ENCODE assay signal across 1 cellular context in the genomic region with DNA sequence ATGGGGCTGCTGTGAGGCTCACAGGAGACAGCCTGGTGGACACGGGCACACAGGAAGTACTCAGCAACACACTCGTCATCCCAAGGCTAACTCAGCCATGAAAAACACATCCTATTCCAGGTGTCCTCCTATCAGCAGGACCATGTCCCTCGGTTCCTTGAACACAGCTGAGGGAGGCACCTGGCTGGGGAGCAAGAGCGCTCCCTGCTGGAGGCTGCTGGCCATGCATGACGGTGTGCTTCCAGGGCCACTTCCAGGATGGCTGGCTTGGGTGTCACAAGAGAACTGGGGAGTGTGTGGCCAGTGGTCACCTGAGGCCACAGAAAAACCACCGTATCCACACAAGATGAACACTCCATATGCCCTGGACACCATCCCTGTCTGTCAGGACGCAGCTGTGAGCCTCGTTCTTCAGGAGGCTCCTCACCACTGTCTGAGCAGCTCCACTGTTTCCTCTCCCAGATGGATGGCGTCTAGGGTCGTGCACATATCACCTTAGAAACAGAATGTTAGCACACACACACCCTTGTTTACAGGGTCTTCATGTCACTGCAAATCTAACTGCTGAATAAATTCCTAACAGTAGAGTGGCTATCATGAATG.
A peak's percentile ranks its signal among the peaks of the same experiment; 100 is the strongest.
TF ChIP-seq lines count a peak whose summit lies in the region.

No MANE protein-coding gene starts in this region.

TF ChIP-seq in HepG2, 621 proteins besides CTCF, POLR2A, EP300 and RAD21 (continued from another document and continues in another):
- TF ChIP-seq, protein P1, sequence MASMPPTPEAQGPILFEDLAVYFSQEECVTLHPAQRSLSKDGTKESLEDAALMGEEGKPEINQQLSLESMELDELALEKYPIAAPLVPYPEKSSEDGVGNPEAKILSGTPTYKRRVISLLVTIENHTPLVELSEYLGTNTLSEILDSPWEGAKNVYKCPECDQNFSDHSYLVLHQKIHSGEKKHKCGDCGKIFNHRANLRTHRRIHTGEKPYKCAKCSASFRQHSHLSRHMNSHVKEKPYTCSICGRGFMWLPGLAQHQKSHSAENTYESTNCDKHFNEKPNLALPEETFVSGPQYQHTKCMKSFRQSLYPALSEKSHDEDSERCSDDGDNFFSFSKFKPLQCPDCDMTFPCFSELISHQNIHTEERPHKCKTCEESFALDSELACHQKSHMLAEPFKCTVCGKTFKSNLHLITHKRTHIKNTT (CRISPR knock-in tag; IDR thresholded peaks at IDR 0.05): no peak
- TF ChIP-seq NCOA5 (CRISPR knock-in tag; IDR thresholded peaks at IDR 0.05): no peak
- TF ChIP-seq ZNF850 (CRISPR knock-in tag; conservative IDR thresholded peaks at IDR 0.05): no peak
- TF ChIP-seq ZNF224 (CRISPR knock-in tag; IDR thresholded peaks at IDR 0.05): no peak
- TF ChIP-seq XRCC5 (optimal IDR thresholded peaks at IDR 0.05; ENCODE audit: low read length): peak; percentile 57
- TF ChIP-seq SAP130 (CRISPR knock-in tag; IDR thresholded peaks at IDR 0.05; ENCODE audit: low read depth): peak; percentile 49; the same call in 1 of the 2 replicates
- 0 out of 2 replicates have a peak, but pooled peaks have one; percentile 32 for TF ChIP-seq ZNF263 (CRISPR knock-in tag; IDR thresholded peaks at IDR 0.05)
- peak; percentile 54; the same call in 1 of the 2 replicates for TF ChIP-seq MIER3 (CRISPR knock-in tag; IDR thresholded peaks at IDR 0.05; ENCODE audit: borderline replicate concordance)
- 0 out of 2 replicates have a peak, but pooled peaks have one; percentile 45 for TF ChIP-seq ZNF331 (CRISPR knock-in tag; IDR thresholded peaks at IDR 0.05)
- TF ChIP-seq, protein P2, sequence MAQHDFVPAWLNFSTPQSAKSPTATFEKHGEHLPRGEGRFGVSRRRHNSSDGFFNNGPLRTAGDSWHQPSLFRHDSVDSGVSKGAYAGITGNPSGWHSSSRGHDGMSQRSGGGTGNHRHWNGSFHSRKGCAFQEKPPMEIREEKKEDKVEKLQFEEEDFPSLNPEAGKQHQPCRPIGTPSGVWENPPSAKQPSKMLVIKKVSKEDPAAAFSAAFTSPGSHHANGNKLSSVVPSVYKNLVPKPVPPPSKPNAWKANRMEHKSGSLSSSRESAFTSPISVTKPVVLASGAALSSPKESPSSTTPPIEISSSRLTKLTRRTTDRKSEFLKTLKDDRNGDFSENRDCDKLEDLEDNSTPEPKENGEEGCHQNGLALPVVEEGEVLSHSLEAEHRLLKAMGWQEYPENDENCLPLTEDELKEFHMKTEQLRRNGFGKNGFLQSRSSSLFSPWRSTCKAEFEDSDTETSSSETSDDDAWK (CRISPR knock-in tag; IDR thresholded peaks at IDR 0.05): no peak
- peak; percentile 56 for TF ChIP-seq ERF (CRISPR knock-in tag; IDR thresholded peaks at IDR 0.05)
- no peak for TF ChIP-seq ZNF878 (CRISPR knock-in tag; IDR thresholded peaks at IDR 0.05)
- TF ChIP-seq HDAC1 (CRISPR knock-in tag; IDR thresholded peaks at IDR 0.05): no peak
- no peak for TF ChIP-seq MEIS2 (CRISPR knock-in tag; IDR thresholded peaks at IDR 0.05)
- TF ChIP-seq CENPX (CRISPR knock-in tag; IDR thresholded peaks at IDR 0.05): no peak
- peak; percentile 28; the same call in 1 of the 2 replicates for TF ChIP-seq ZNF598 (CRISPR knock-in tag; IDR thresholded peaks at IDR 0.05; ENCODE audit: borderline replicate concordance)
- TF ChIP-seq, protein P3, sequence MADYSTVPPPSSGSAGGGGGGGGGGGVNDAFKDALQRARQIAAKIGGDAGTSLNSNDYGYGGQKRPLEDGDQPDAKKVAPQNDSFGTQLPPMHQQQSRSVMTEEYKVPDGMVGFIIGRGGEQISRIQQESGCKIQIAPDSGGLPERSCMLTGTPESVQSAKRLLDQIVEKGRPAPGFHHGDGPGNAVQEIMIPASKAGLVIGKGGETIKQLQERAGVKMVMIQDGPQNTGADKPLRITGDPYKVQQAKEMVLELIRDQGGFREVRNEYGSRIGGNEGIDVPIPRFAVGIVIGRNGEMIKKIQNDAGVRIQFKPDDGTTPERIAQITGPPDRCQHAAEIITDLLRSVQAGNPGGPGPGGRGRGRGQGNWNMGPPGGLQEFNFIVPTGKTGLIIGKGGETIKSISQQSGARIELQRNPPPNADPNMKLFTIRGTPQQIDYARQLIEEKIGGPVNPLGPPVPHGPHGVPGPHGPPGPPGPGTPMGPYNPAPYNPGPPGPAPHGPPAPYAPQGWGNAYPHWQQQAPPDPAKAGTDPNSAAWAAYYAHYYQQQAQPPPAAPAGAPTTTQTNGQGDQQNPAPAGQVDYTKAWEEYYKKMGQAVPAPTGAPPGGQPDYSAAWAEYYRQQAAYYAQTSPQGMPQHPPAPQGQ (CRISPR knock-in tag; IDR thresholded peaks at IDR 0.05; ENCODE audit: borderline replicate concordance): no peak
- TF ChIP-seq, protein P4, sequence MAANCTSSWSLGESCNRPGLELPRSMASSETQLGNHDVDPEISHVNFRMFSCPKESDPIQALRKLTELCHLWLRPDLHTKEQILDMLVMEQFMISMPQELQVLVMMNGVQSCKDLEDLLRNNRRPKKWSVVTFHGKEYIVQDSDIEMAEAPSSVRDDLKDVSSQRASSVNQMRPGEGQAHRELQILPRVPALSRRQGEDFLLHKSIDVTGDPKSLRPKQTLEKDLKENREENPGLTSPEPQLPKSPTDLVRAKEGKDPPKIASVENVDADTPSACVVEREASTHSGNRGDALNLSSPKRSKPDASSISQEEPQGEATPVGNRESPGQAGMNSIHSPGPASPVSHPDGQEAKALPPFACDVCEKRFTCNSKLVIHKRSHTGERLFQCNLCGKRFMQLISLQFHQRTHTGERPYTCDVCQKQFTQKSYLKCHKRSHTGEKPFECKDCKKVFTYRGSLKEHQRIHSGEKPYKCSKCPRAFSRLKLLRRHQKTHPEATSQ (CRISPR knock-in tag; IDR thresholded peaks at IDR 0.05; ENCODE audit: borderline replicate concordance): no peak
- TF ChIP-seq ARID2 (CRISPR knock-in tag; IDR thresholded peaks at IDR 0.05; ENCODE audit: borderline replicate concordance): no peak
- TF ChIP-seq DMAP1 (CRISPR knock-in tag; IDR thresholded peaks at IDR 0.05): no peak
- TF ChIP-seq NR2F6 (IDR thresholded peaks at IDR 0.05): no peak
- peak; percentile 48; the same call in 1 of the 2 replicates for TF ChIP-seq NR2F6 (CRISPR knock-in tag; IDR thresholded peaks at IDR 0.05)
- TF ChIP-seq NR3C1 (CRISPR knock-in tag; IDR thresholded peaks at IDR 0.05): no peak
- TF ChIP-seq, protein P5, sequence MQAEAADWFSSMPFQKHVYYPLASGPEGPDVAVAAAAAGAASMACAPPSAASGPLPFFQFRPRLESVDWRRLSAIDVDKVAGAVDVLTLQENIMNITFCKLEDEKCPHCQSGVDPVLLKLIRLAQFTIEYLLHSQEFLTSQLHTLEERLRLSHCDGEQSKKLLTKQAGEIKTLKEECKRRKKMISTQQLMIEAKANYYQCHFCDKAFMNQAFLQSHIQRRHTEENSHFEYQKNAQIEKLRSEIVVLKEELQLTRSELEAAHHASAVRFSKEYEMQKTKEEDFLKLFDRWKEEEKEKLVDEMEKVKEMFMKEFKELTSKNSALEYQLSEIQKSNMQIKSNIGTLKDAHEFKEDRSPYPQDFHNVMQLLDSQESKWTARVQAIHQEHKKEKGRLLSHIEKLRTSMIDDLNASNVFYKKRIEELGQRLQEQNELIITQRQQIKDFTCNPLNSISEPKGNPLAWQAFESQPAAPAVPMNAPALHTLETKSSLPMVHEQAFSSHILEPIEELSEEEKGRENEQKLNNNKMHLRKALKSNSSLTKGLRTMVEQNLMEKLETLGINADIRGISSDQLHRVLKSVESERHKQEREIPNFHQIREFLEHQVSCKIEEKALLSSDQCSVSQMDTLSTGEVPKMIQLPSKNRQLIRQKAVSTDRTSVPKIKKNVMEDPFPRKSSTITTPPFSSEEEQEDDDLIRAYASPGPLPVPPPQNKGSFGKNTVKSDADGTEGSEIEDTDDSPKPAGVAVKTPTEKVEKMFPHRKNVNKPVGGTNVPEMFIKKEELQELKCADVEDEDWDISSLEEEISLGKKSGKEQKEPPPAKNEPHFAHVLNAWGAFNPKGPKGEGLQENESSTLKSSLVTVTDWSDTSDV (CRISPR knock-in tag; IDR thresholded peaks at IDR 0.05): no peak
- TF ChIP-seq, protein P6, sequence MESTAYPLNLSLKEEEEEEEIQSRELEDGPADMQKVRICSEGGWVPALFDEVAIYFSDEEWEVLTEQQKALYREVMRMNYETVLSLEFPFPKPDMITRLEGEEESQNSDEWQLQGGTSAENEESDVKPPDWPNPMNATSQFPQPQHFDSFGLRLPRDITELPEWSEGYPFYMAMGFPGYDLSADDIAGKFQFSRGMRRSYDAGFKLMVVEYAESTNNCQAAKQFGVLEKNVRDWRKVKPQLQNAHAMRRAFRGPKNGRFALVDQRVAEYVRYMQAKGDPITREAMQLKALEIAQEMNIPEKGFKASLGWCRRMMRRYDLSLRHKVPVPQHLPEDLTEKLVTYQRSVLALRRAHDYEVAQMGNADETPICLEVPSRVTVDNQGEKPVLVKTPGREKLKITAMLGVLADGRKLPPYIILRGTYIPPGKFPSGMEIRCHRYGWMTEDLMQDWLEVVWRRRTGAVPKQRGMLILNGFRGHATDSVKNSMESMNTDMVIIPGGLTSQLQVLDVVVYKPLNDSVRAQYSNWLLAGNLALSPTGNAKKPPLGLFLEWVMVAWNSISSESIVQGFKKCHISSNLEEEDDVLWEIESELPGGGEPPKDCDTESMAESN (CRISPR knock-in tag; conservative IDR thresholded peaks at IDR 0.05): peak; percentile 55; the same call in 1 of the 2 replicates
- no peak for TF ChIP-seq MAFF (IDR thresholded peaks at IDR 0.05; ENCODE audit: low read depth, low read length)
- TF ChIP-seq, protein P7, sequence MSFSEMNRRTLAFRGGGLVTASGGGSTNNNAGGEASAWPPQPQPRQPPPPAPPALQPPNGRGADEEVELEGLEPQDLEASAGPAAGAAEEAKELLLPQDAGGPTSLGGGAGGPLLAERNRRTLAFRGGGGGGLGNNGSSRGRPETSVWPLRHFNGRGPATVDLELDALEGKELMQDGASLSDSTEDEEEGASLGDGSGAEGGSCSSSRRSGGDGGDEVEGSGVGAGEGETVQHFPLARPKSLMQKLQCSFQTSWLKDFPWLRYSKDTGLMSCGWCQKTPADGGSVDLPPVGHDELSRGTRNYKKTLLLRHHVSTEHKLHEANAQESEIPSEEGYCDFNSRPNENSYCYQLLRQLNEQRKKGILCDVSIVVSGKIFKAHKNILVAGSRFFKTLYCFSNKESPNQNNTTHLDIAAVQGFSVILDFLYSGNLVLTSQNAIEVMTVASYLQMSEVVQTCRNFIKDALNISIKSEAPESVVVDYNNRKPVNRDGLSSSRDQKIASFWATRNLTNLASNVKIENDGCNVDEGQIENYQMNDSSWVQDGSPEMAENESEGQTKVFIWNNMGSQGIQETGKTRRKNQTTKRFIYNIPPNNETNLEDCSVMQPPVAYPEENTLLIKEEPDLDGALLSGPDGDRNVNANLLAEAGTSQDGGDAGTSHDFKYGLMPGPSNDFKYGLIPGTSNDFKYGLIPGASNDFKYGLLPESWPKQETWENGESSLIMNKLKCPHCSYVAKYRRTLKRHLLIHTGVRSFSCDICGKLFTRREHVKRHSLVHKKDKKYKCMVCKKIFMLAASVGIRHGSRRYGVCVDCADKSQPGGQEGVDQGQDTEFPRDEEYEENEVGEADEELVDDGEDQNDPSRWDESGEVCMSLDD (CRISPR knock-in tag; IDR thresholded peaks at IDR 0.05; ENCODE audit: borderline replicate concordance): no peak
- TF ChIP-seq BCL6 (CRISPR knock-in tag; IDR thresholded peaks at IDR 0.05): no peak
- no peak for TF ChIP-seq ZNF552 (CRISPR knock-in tag; IDR thresholded peaks at IDR 0.05; ENCODE audit: borderline replicate concordance)
- TF ChIP-seq HOXA3 (CRISPR knock-in tag; IDR thresholded peaks at IDR 0.05): no peak
- TF ChIP-seq, protein P8, sequence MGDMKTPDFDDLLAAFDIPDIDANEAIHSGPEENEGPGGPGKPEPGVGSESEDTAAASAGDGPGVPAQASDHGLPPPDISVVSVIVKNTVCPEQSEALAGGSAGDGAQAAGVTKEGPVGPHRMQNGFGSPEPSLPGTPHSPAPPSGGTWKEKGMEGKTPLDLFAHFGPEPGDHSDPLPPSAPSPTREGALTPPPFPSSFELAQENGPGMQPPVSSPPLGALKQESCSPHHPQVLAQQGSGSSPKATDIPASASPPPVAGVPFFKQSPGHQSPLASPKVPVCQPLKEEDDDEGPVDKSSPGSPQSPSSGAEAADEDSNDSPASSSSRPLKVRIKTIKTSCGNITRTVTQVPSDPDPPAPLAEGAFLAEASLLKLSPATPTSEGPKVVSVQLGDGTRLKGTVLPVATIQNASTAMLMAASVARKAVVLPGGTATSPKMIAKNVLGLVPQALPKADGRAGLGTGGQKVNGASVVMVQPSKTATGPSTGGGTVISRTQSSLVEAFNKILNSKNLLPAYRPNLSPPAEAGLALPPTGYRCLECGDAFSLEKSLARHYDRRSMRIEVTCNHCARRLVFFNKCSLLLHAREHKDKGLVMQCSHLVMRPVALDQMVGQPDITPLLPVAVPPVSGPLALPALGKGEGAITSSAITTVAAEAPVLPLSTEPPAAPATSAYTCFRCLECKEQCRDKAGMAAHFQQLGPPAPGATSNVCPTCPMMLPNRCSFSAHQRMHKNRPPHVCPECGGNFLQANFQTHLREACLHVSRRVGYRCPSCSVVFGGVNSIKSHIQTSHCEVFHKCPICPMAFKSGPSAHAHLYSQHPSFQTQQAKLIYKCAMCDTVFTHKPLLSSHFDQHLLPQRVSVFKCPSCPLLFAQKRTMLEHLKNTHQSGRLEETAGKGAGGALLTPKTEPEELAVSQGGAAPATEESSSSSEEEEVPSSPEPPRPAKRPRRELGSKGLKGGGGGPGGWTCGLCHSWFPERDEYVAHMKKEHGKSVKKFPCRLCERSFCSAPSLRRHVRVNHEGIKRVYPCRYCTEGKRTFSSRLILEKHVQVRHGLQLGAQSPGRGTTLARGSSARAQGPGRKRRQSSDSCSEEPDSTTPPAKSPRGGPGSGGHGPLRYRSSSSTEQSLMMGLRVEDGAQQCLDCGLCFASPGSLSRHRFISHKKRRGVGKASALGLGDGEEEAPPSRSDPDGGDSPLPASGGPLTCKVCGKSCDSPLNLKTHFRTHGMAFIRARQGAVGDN (CRISPR knock-in tag; IDR thresholded peaks at IDR 0.05): peak; percentile 61
- TF ChIP-seq FOXA3 (CRISPR knock-in tag; IDR thresholded peaks at IDR 0.05): peak; percentile 30; the same call in 1 of the 2 replicates
- TF ChIP-seq, protein P9, sequence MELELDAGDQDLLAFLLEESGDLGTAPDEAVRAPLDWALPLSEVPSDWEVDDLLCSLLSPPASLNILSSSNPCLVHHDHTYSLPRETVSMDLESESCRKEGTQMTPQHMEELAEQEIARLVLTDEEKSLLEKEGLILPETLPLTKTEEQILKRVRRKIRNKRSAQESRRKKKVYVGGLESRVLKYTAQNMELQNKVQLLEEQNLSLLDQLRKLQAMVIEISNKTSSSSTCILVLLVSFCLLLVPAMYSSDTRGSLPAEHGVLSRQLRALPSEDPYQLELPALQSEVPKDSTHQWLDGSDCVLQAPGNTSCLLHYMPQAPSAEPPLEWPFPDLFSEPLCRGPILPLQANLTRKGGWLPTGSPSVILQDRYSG (CRISPR knock-in tag; IDR thresholded peaks at IDR 0.05): no peak
- peak; percentile 47; the same call in 1 of the 2 replicates for TF ChIP-seq ZBTB7A (CRISPR knock-in tag; IDR thresholded peaks at IDR 0.05)
- TF ChIP-seq HNRNPK (IDR thresholded peaks at IDR 0.05; ENCODE audit: low read depth, low read length, poor library complexity, severe bottlenecking): no peak
- peak; percentile 79 for TF ChIP-seq TEAD3 (CRISPR knock-in tag; optimal IDR thresholded peaks at IDR 0.05; ENCODE audit: borderline replicate concordance)
- no peak for TF ChIP-seq ATF7 (IDR thresholded peaks at IDR 0.05)
- TF ChIP-seq ATF7 (CRISPR knock-in tag; IDR thresholded peaks at IDR 0.05): no peak
- TF ChIP-seq KDM3A (CRISPR knock-in tag; IDR thresholded peaks at IDR 0.05; ENCODE audit: low read depth): peak; percentile 20; the same call in 1 of the 2 replicates
- no peak for TF ChIP-seq ASH2L (IDR thresholded peaks at IDR 0.05; ENCODE audit: insufficient read length, low read depth, low read length)
- TF ChIP-seq HES4 (CRISPR knock-in tag; IDR thresholded peaks at IDR 0.05; ENCODE audit: borderline replicate concordance): no peak
